ENCODE assay signal across 18 cellular contexts in genomic region chr10:11043446-11044127, GRCh38.
"Had no signal": no experiment of that assay in that cellular context is flagged by ENCODE, and none has a peak within 500 bp of the region (broad histone marks: within the 10 kb centered on the region; RNA-seq: fewer than 3 reads in every experiment).

No MANE protein-coding gene starts in this region.

- H3K9me3 Mint-ChIP-seq: immature natural killer cell; naive thymus-derived CD4-positive, alpha-beta T cell; nephron progenitor cell had no signal

- H3K36me3 ChIP-seq: gastrocnemius medialis, right atrium auricular region, thoracic aorta, transverse colon had no signal

- H3K4me3 Mint-ChIP-seq: immature natural killer cell, nephron progenitor cell had no signal

- H3K4me3 ChIP-seq: esophagus muscularis mucosa, gastrocnemius medialis, right atrium auricular region, stomach, thoracic aorta, transverse colon had no signal

- H3K27ac ChIP-seq: epithelial cell of prostate, esophagus muscularis mucosa, gastrocnemius medialis, stomach, thoracic aorta, transverse colon had no signal

- H3K4me1 Mint-ChIP-seq: immature natural killer cell had no signal

- H3K27ac Mint-ChIP-seq: immature natural killer cell, nephron progenitor cell had no signal

- DNase-seq: cortex of kidney; effector memory CD4-positive, alpha-beta T cell; gastrocnemius medialis; immature natural killer cell; mesendoderm; naive thymus-derived CD4-positive, alpha-beta T cell; nephron progenitor cell; small intestine; stimulated activated CD4-positive, alpha-beta T cell treated with anti-CD3 and anti-CD28 coated beads, Interleukin-12 subunit alpha, Interleukin-12 subunit beta, amount 100 ng/mL, for 4 hours; stimulated activated naive CD4-positive, alpha-beta T cell; stomach; substantia nigra; transverse colon had no signal

- H3K9me3 ChIP-seq: esophagus muscularis mucosa, gastrocnemius medialis, right atrium auricular region, stomach, thoracic aorta, transverse colon had no signal

- ATAC-seq: gastrocnemius medialis; naive thymus-derived CD4-positive, alpha-beta T cell had no signal

- H3K36me3 Mint-ChIP-seq: naive thymus-derived CD4-positive, alpha-beta T cell had no signal

- H3K27me3 ChIP-seq: esophagus muscularis mucosa, gastrocnemius medialis, right atrium auricular region, stomach, transverse colon had no signal

- FAIRE-seq: keratinocyte, small intestine had no signal
